8 cellular contexts compared by ENCODE assay signal in genomic region chr13:48176781-48177180, GRCh38.
"Had no signal": no experiment of that assay in that cellular context is flagged by ENCODE, and none has a peak within 500 bp of the region (broad histone marks: within the 10 kb centered on the region; RNA-seq: fewer than 3 reads in every experiment).

No MANE protein-coding gene starts in this region.

- H3K27ac Mint-ChIP-seq: HFFc6 had no signal

- H3K27ac ChIP-seq: GM23248 had no signal

- H3K9me3 ChIP-seq: HAP-1 had no signal

- H3K4me3 ChIP-seq: GM23248, HAP-1, K562 had no signal

- H3K9me3 Mint-ChIP-seq: HFFc6 had no signal

- ATAC-seq: HCT116, K562 had no signal

- H3K4me3 Mint-ChIP-seq: HFFc6 had no signal

- DNase-seq: GM23248, GOT3, H7, HFFc6, IMR-90 had no signal

- H3K36me3 ChIP-seq: HAP-1 had no signal
